Comparison of ENCODE assay signal across 28 cellular contexts in the genomic region with DNA sequence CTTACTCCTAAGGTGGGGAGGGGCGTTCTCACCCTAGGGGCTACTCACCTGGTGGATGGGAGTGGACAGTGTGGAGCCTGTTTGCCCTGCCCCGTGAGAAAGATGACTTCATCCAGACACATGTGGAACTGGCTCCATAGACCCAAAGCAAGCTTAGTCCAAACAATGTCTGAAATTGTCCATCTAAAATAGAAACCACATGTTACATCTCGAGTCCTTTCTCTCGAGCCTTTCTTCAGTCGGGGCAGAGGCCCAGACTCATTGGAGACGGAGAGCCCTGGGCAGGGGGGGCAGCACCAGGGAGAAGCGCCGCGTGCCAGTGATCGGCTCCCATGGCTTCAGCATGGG. TPM values are rescaled to one million over a fixed set of nuclear protein-coding genes. Genes with fewer than 3 reads are reported as not detected.
DNase-seq lines count a peak whose midpoint lies in the region; ATAC-seq, FAIRE-seq and TF ChIP-seq lines count a peak whose summit lies in the region.
"Had no signal": no experiment of that assay in that cellular context is flagged by ENCODE, and none has a peak within 500 bp of the region (broad histone marks: within the 10 kb centered on the region; RNA-seq: fewer than 3 reads in every experiment).

No MANE protein-coding gene starts in this region.

- no peak for TF ChIP-seq POLR2A in body of pancreas (IDR thresholded peaks at IDR 0.05)

- intact Hi-C loops in right cardiac atrium (cut with DNase I) (loop anchor here in 1 of 4 donors (5.0 kb wide), 1 partner anchor 35 kb away; no protein-coding TSS in a partner anchor), left ventricle myocardium superior (cut with micrococcal nuclease) (no loop called here), body of pancreas (cut with DNase I) (no loop called here)

- H3K4me3 Mint-ChIP-seq in stimulated activated memory B cell treated with anti-CD40 and anti-IgM and Interleukin-4, amounts not matched to agents 10 μg/mL and 1 μg/mL and 100 μg/mL, for 72 hours, result no peak overlapping the region
- H3K4me3 Mint-ChIP-seq: natural killer cell treated with Interleukin-12 subunit alpha and Interleukin-12 subunit beta and Interleukin-15 and Interleukin-18, amount 100 ng/mL, for 72 hours had no signal

- no peak for TF ChIP-seq CTCF in Loucy (conservative IDR thresholded peaks at IDR 0.05; ENCODE audit: low read length)
- no peak for TF ChIP-seq CTCF in body of pancreas (IDR thresholded peaks at IDR 0.05)

- no peaks in the 10 kb centered on the region for H3F3A ChIP-seq in Loucy (ENCODE audit: low read depth)

- H3K4me1 ChIP-seq in right cardiac atrium (ENCODE audit: control insufficient read depth, insufficient read depth, low read length) (peaks cover under 1% of the 10 kb centered on the region), Loucy (ENCODE audit: insufficient read depth, low read length, poor library complexity, severe bottlenecking) (peaks cover 43% of the 10 kb centered on the region), body of pancreas (peaks cover 47% of the 10 kb centered on the region), small intestine (ENCODE audit: control insufficient read depth in 2 of 2, insufficient read depth in 1 of 2, low read depth in 1 of 2, low read length in 1 of 2) (peaks cover 8 to 14% of the 10 kb centered on the region in 2 donors)

- H3K9ac ChIP-seq in Loucy (ENCODE audit: low read depth, low read length, poor library complexity, severe bottlenecking), result peak overlapping the region; percentile 95

- H2AFZ ChIP-seq in Loucy (ENCODE audit: low read length), result no peak overlapping the region

- no peak overlapping the region for H3K27ac ChIP-seq in right cardiac atrium (ENCODE audit: low read length)
- H3K27ac ChIP-seq in body of pancreas, result peak overlapping the region in 3 of 4 donors; percentile 45 to 69 (median 65)
- no peak overlapping the region for H3K27ac ChIP-seq in small intestine (ENCODE audit: low read depth in 1 of 2, low read length in 1 of 2)
- H3K27ac ChIP-seq: dorsolateral prefrontal cortex, pancreas, thoracic aorta, uterus had no signal

- peak overlapping the region; percentile 99 for H3K4me2 ChIP-seq in Loucy (ENCODE audit: low read depth, low read length, poor library complexity, severe bottlenecking)

- H3K36me3 ChIP-seq in Loucy (ENCODE audit: insufficient read depth, low read length) (peaks cover 48% of the 10 kb centered on the region; the same call in 1 of the 2 replicates), body of pancreas (replicated peaks in 1 of 2; ENCODE audit: insufficient read depth in 1 of 2, low read depth in 2 of 2) (no peaks in the 10 kb centered on the region), small intestine (ENCODE audit: control insufficient read depth in 2 of 2, insufficient read depth in 2 of 2, low read length in 2 of 2) (peaks cover 0 to 2% of the 10 kb centered on the region in 2 donors)
- H3K36me3 ChIP-seq: uterus had no signal

- 86% methylated on average over 10 of the region's 10 CpGs for WGBS in right cardiac atrium
- 33 to 65% methylated on average over 3 to 10 of the region's 10 CpGs for WGBS in body of pancreas, 2 donors
- 84 to 92% (median 91%) methylated on average over 10 of the region's 10 CpGs for WGBS in small intestine, 3 donors

- no peak overlapping the region for H3K4me3 ChIP-seq in right cardiac atrium (ENCODE audit: low read length)
- H3K4me3 ChIP-seq in Loucy (ENCODE audit: low read length, poor library complexity, severe bottlenecking), result peak overlapping the region; percentile 88
- no peak overlapping the region for H3K4me3 ChIP-seq in body of pancreas
- H3K4me3 ChIP-seq in small intestine (ENCODE audit: low read depth in 1 of 2, low read length in 2 of 2), result no peak overlapping the region
- H3K4me3 ChIP-seq: dorsolateral prefrontal cortex, MG63, pancreas, thoracic aorta, uterus had no signal

- H3K27me3 ChIP-seq in right cardiac atrium (ENCODE audit: control insufficient read depth, insufficient read depth) (no peaks in the 10 kb centered on the region), Loucy (ENCODE audit: insufficient read depth, low read length, poor library complexity, severe bottlenecking) (no peaks in the 10 kb centered on the region), body of pancreas (no peaks in the 10 kb centered on the region), small intestine (ENCODE audit: control insufficient read depth in 2 of 2, insufficient read depth in 2 of 2, low read length in 2 of 2) (no peaks in the 10 kb centered on the region)
- H3K27me3 ChIP-seq: dorsolateral prefrontal cortex, MG63, pancreas, uterus had no signal

- peaks cover 46% of the 10 kb centered on the region for H3K4me1 Mint-ChIP-seq in stimulated activated memory B cell treated with anti-CD40 and anti-IgM and Interleukin-4, amounts not matched to agents 10 μg/mL and 1 μg/mL and 100 μg/mL, for 72 hours

- FAIRE-seq in small intestine (lab: Jason Lieb, UNC), result no peak
- FAIRE-seq: endothelial cell of umbilical vein, pancreas had no signal

- H3K9me3 ChIP-seq in right cardiac atrium (ENCODE audit: control insufficient read depth, low read length) (no peaks in the 10 kb centered on the region), Loucy (ENCODE audit: insufficient read depth, low read depth, low read length) (no peaks in the 10 kb centered on the region), body of pancreas (no peaks in the 10 kb centered on the region), small intestine (ENCODE audit: control insufficient read depth, low read depth) (no peaks in the 10 kb centered on the region)
- H3K9me3 ChIP-seq: MG63, pancreas, thoracic aorta, uterus had no signal

- H3K27ac Mint-ChIP-seq in stimulated activated memory B cell treated with anti-CD40 and anti-IgM and Interleukin-4, amounts not matched to agents 10 μg/mL and 1 μg/mL and 100 μg/mL, for 72 hours, result peak overlapping the region; percentile 42
- H3K27ac Mint-ChIP-seq: natural killer cell treated with Interleukin-12 subunit alpha and Interleukin-12 subunit beta and Interleukin-15 and Interleukin-18, amount 100 ng/mL, for 72 hours had no signal

- no peaks in the 10 kb centered on the region for H3K9me3 Mint-ChIP-seq in stimulated activated memory B cell treated with anti-CD40 and anti-IgM and Interleukin-4, amounts not matched to agents 10 μg/mL and 1 μg/mL and 100 μg/mL, for 72 hours
- H3K9me3 Mint-ChIP-seq: natural killer cell treated with Interleukin-12 subunit alpha and Interleukin-12 subunit beta and Interleukin-15 and Interleukin-18, amount 100 ng/mL, for 72 hours; T-cell had no signal

- H3K36me3 Mint-ChIP-seq in stimulated activated memory B cell treated with anti-CD40 and anti-IgM and Interleukin-4, amounts not matched to agents 10 μg/mL and 1 μg/mL and 100 μg/mL, for 72 hours, result peaks cover 54% of the 10 kb centered on the region
- H3K36me3 Mint-ChIP-seq: natural killer cell treated with Interleukin-12 subunit alpha and Interleukin-12 subunit beta and Interleukin-15 and Interleukin-18, amount 100 ng/mL, for 72 hours had no signal

- ATAC-seq in right cardiac atrium, result no peak
- ATAC-seq in left ventricle myocardium superior, result no peak
- no peak for ATAC-seq in body of pancreas
- no peak for ATAC-seq in stimulated activated memory B cell treated with anti-CD40 and anti-IgM and Interleukin-4, amounts not matched to agents 10 μg/mL and 1 μg/mL and 100 μg/mL, for 72 hours
- ATAC-seq: natural killer cell treated with Interleukin-12 subunit alpha and Interleukin-12 subunit beta and Interleukin-15 and Interleukin-18, amount 100 ng/mL, for 72 hours; pancreas; T-cell had no signal

- peaks cover 47% of the 10 kb centered on the region for H4K20me1 ChIP-seq in Loucy (ENCODE audit: insufficient read depth, low read length, poor library complexity, severe bottlenecking)

- H3K9me2 ChIP-seq in Loucy (replicated peaks; ENCODE audit: low read depth, low read length), result no peaks in the 10 kb centered on the region

- H3K79me2 ChIP-seq in Loucy (ENCODE audit: insufficient read depth, low read length), result peaks cover 78% of the 10 kb centered on the region

- H3K27me3 Mint-ChIP-seq in stimulated activated memory B cell treated with anti-CD40 and anti-IgM and Interleukin-4, amounts not matched to agents 10 μg/mL and 1 μg/mL and 100 μg/mL, for 72 hours, result no peaks in the 10 kb centered on the region
- H3K27me3 Mint-ChIP-seq: natural killer cell treated with Interleukin-12 subunit alpha and Interleukin-12 subunit beta and Interleukin-15 and Interleukin-18, amount 100 ng/mL, for 72 hours; T-cell had no signal

- peak in 2 of 3 donors; percentile 13 to 35 for DNase-seq in right cardiac atrium
- no peak for DNase-seq in left ventricle myocardium superior
- no peak for DNase-seq in body of pancreas
- no peak for DNase-seq in NCI-H146 (lab: John Stamatoyannopoulos, UW)
- DNase-seq in hippocampal formation (lab: John Stamatoyannopoulos, UW), result no peak
- DNase-seq in small intestine, result no peak
- DNase-seq: activated CD4-positive, CD25-positive, alpha-beta regulatory T cell treated with anti-CD3 and anti-CD28 coated beads, Interleukin-2, amount 50 U/mL, for 72 hours; C1 segment of cervical spinal cord; Calu3; dorsolateral prefrontal cortex; glutamatergic neuron; H7; islet precursor cell; MG63; midbrain; NCI-H2081; NCI-H226; RPMI8226; stimulated activated CD4-positive, alpha-beta T cell treated with anti-CD3 and anti-CD28 coated beads, Interleukin-4, amount 100 ng/mL, for 4 hours; stimulated activated naive CD4-positive, alpha-beta T cell; uterus had no signal

RNA-seq across cellular contexts. Expression of gene SIVA1, which starts 4.3 kb away (rescaled TPM):
- total RNA-seq in right cardiac atrium (10 to 100 TPM; 74.6 to 88.5 (median 85.1) TPM), left ventricle myocardium superior (65.1 TPM), body of pancreas (100 to 1,000 TPM; 111 to 130 TPM)
- polyA plus RNA-seq in right cardiac atrium (201 TPM), small intestine (100 to 1,000 TPM; 104 to 269 (median 177) TPM)

RNA-seq across cellular contexts. Expression of gene ADSS1, which starts 33.2 kb away (rescaled TPM):
- 100 to 1,000 TPM; 156 to 212 (median 188) TPM for total RNA-seq in right cardiac atrium
- 217 TPM for polyA plus RNA-seq in right cardiac atrium
- 226 TPM for total RNA-seq in left ventricle myocardium superior
- total RNA-seq in body of pancreas, result 1 to 10 TPM; 4.0 to 4.7 TPM
- 10 to 100 TPM in 1 of 3 donors, 1 to 10 TPM in 2; 3.6 to 12.7 (median 6.0) TPM for polyA plus RNA-seq in small intestine

RNA-seq across cellular contexts. Expression of gene AKT1, which starts 38.3 kb away (rescaled TPM):
- total RNA-seq in right cardiac atrium (100 to 1,000 TPM; 120 to 154 (median 126) TPM), left ventricle myocardium superior (142 TPM), body of pancreas (100 to 1,000 TPM in 1 of 2 donors, 10 to 100 TPM in 1; 74.2 to 151 TPM)
- polyA plus RNA-seq in right cardiac atrium (101 TPM), small intestine (10 to 100 TPM; 72.4 to 95.9 (median 74.5) TPM)

RNA-seq across cellular contexts. Expression of gene ZBTB42, which starts 43.7 kb away (rescaled TPM):
- total RNA-seq in right cardiac atrium (1 to 10 TPM; 6.0 to 7.7 (median 6.6) TPM), left ventricle myocardium superior (5.3 TPM), body of pancreas (10 to 100 TPM; 10.6 to 21.8 TPM)
- polyA plus RNA-seq in right cardiac atrium (5.3 TPM), small intestine (1 to 10 TPM; 2.7 to 6.6 (median 4.2) TPM)

Comparison
In these comparisons a context has a peak if more than half of its experiments do, and no peak if none do; other contexts are left out.
1. DNase-seq: peak in right cardiac atrium (2 of 3); none in left ventricle myocardium superior (single experiment), body of pancreas (0 of 4), NCI-H146 (single experiment), hippocampal formation (0 of 2) and small intestine (single experiment).
2. H3K27ac ChIP-seq: peak in body of pancreas (3 of 4); none in right cardiac atrium (single experiment) and small intestine (0 of 2).
3. RNA of gene ADSS1, which starts 33.2 kb away (total RNA-seq): 226 TPM in left ventricle myocardium superior (single experiment) and 156 to 212 TPM in right cardiac atrium; 4.0 to 4.7 TPM in body of pancreas; every median in the first group is over 10 times any median in the second.